7 cellular contexts compared by ENCODE assay signal in the genomic region with DNA sequence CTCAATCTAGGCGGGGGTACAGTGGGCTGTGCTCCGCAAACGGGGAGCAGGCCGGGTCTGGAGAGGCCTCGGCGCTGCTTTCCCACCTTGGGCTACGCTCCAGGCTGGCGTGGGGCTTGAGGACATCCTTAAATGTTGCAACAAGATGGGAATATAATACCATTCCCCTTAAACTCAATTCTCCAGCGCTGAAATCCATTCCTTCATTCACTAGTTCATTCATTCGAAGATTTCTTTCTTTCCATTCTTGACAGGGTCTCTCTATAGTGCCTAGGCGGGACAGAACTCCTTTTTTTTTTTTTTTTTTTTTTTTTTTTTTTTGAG. TPM values are rescaled to one million over a fixed set of nuclear protein-coding genes. Genes with fewer than 3 reads are reported as not detected.
DNase-seq lines count a peak whose midpoint lies in the region; ATAC-seq and TF ChIP-seq lines count a peak whose summit lies in the region.

No MANE protein-coding gene starts in this region.

- no peak for DNase-seq in HFF-Myc (ENCODE audit: extremely low read depth, low read depth)
- DNase-seq in activated CD8-positive, alpha-beta T cell treated with anti-CD3 and anti-CD28 coated beads, Interleukin-2, amount 10 ng/mL, durations not matched to agents 7 days and 5 days = no peak
- DNase-seq in iPS DF 6.9 (ENCODE audit: low read depth, low spot score) = no peak
- no peak for DNase-seq in mucosa of gallbladder (ENCODE audit: low spot score)

- TF ChIP-seq CTCF in HFF-Myc (IDR thresholded peaks at IDR 0.05; ENCODE audit: low read depth, low read length, missing control alignments) = no peak

- no peaks in the 10 kb centered on the region for H3K9me3 Mint-ChIP-seq in activated CD8-positive, alpha-beta T cell treated with anti-CD3 and anti-CD28 coated beads, Interleukin-2, amount 10 ng/mL, durations not matched to agents 7 days and 5 days (ENCODE audit: insufficient read depth)
- no peaks in the 10 kb centered on the region for H3K9me3 Mint-ChIP-seq in stimulated activated memory B cell treated with anti-CD40 and anti-IgM and Interleukin-4, amounts not matched to agents 10 μg/mL and 1 μg/mL and 100 μg/mL, for 72 hours

- CTCF ChIA-PET in activated CD8-positive, alpha-beta T cell treated with anti-CD3 and anti-CD28 coated beads, Interleukin-2, amount 10 ng/mL, durations not matched to agents 7 days and 5 days (lab: Charles Lee) = interaction anchor here (0.6 to 1.1 kb wide), 5 partner anchors 27 to 56 kb away, joined by 3 to 6 read pairs (median 3); partner anchors contain the start of gene KRTCAP2

- H3K27ac ChIP-seq in iPS DF 6.9 (ENCODE audit: low read length) = no peak overlapping the region

- WGBS in iPS DF 6.9 (ENCODE audit: insufficient coverage, insufficient read length) = no CpG with 5 or more reads among the region's 11 CpGs

- POLR2A ChIA-PET in activated CD8-positive, alpha-beta T cell treated with anti-CD3 and anti-CD28 coated beads, Interleukin-2, amount 10 ng/mL, durations not matched to agents 7 days and 5 days (lab: Charles Lee) = no interaction called here

- H3K27me3 ChIP-seq in iPS DF 6.9 (ENCODE audit: control insufficient read depth, insufficient read depth, low read length) = no peaks in the 10 kb centered on the region

- peaks cover 4% of the 10 kb centered on the region for H3K27me3 Mint-ChIP-seq in activated CD8-positive, alpha-beta T cell treated with anti-CD3 and anti-CD28 coated beads, Interleukin-2, amount 10 ng/mL, durations not matched to agents 7 days and 5 days (ENCODE audit: low read depth)
- H3K27me3 Mint-ChIP-seq in stimulated activated memory B cell treated with anti-CD40 and anti-IgM and Interleukin-4, amounts not matched to agents 10 μg/mL and 1 μg/mL and 100 μg/mL, for 72 hours = no peaks in the 10 kb centered on the region

- peaks cover 24% of the 10 kb centered on the region for H3K36me3 Mint-ChIP-seq in activated CD8-positive, alpha-beta T cell treated with anti-CD3 and anti-CD28 coated beads, Interleukin-2, amount 10 ng/mL, durations not matched to agents 7 days and 5 days (ENCODE audit: low read depth)
- H3K36me3 Mint-ChIP-seq in stimulated activated memory B cell treated with anti-CD40 and anti-IgM and Interleukin-4, amounts not matched to agents 10 μg/mL and 1 μg/mL and 100 μg/mL, for 72 hours = peaks cover 9% of the 10 kb centered on the region

- H3K4me3 Mint-ChIP-seq in activated CD8-positive, alpha-beta T cell treated with anti-CD3 and anti-CD28 coated beads, Interleukin-2, amount 10 ng/mL, durations not matched to agents 7 days and 5 days = peak overlapping the region; percentile 98
- H3K4me3 Mint-ChIP-seq in stimulated activated memory B cell treated with anti-CD40 and anti-IgM and Interleukin-4, amounts not matched to agents 10 μg/mL and 1 μg/mL and 100 μg/mL, for 72 hours = peak overlapping the region; percentile 92

- no peaks in the 10 kb centered on the region for H3K9me3 ChIP-seq in iPS DF 6.9 (ENCODE audit: control insufficient read depth, insufficient read depth, low read length)

- no peaks in the 10 kb centered on the region for H3K36me3 ChIP-seq in iPS DF 6.9 (ENCODE audit: control insufficient read depth, insufficient read depth, low read length)

- H3K4me1 ChIP-seq in iPS DF 6.9 (ENCODE audit: control insufficient read depth, insufficient read depth, low read length) = peaks cover 3% of the 10 kb centered on the region; the same call in 1 of the 2 replicates

- peaks cover 37% of the 10 kb centered on the region for H3K4me1 Mint-ChIP-seq in activated CD8-positive, alpha-beta T cell treated with anti-CD3 and anti-CD28 coated beads, Interleukin-2, amount 10 ng/mL, durations not matched to agents 7 days and 5 days (ENCODE audit: low read depth)
- H3K4me1 Mint-ChIP-seq in stimulated activated memory B cell treated with anti-CD40 and anti-IgM and Interleukin-4, amounts not matched to agents 10 μg/mL and 1 μg/mL and 100 μg/mL, for 72 hours = peaks cover 28% of the 10 kb centered on the region

- ATAC-seq in activated CD8-positive, alpha-beta T cell treated with anti-CD3 and anti-CD28 coated beads, Interleukin-2, amount 10 ng/mL, durations not matched to agents 7 days and 5 days = no peak
- ATAC-seq in stimulated activated memory B cell treated with anti-CD40 and anti-IgM and Interleukin-4, amounts not matched to agents 10 μg/mL and 1 μg/mL and 100 μg/mL, for 72 hours = no peak
- ATAC-seq in GM19324 (IDR thresholded peaks at IDR 0.05; ENCODE audit: low FRiP score, unreplicated experiment) = no peak
- no peak for ATAC-seq in GM19328 (IDR thresholded peaks at IDR 0.05; ENCODE audit: unreplicated experiment)

- H3K27ac Mint-ChIP-seq in activated CD8-positive, alpha-beta T cell treated with anti-CD3 and anti-CD28 coated beads, Interleukin-2, amount 10 ng/mL, durations not matched to agents 7 days and 5 days = peak overlapping the region; percentile 93
- H3K27ac Mint-ChIP-seq in stimulated activated memory B cell treated with anti-CD40 and anti-IgM and Interleukin-4, amounts not matched to agents 10 μg/mL and 1 μg/mL and 100 μg/mL, for 72 hours = peak overlapping the region; percentile 82

- peak overlapping the region; percentile 78 for H3K4me3 ChIP-seq in HFF-Myc (replicated peaks; ENCODE audit: low read depth, low read length)
- H3K4me3 ChIP-seq in iPS DF 6.9 (ENCODE audit: low read length) = peak overlapping the region; percentile 76; the same call in 1 of the 2 replicates

RNA-seq across cellular contexts. Expression of gene DPM3, which starts 0.3 kb away (rescaled TPM):
- total RNA-seq in activated CD8-positive, alpha-beta T cell treated with anti-CD3 and anti-CD28 coated beads, Interleukin-2, amount 10 ng/mL, durations not matched to agents 7 days and 5 days = 10 to 100 TPM; 53.2 to 57.7 TPM
- 130 TPM for total RNA-seq in mucosa of gallbladder

RNA-seq across cellular contexts. Expression of gene SLC50A1, which starts 4.9 kb away (rescaled TPM):
- 10 to 100 TPM; 37.5 to 38.9 TPM for total RNA-seq in activated CD8-positive, alpha-beta T cell treated with anti-CD3 and anti-CD28 coated beads, Interleukin-2, amount 10 ng/mL, durations not matched to agents 7 days and 5 days
- 54.7 TPM for total RNA-seq in mucosa of gallbladder

RNA-seq across cellular contexts. Expression of gene EFNA1, which starts 12.9 kb away (rescaled TPM):
- not detected for total RNA-seq in activated CD8-positive, alpha-beta T cell treated with anti-CD3 and anti-CD28 coated beads, Interleukin-2, amount 10 ng/mL, durations not matched to agents 7 days and 5 days
- 100.0 TPM for total RNA-seq in mucosa of gallbladder

RNA-seq across cellular contexts. Expression of gene KRTCAP2, which starts 32.5 kb away (rescaled TPM):
- 100 to 1,000 TPM; 170 to 190 TPM for total RNA-seq in activated CD8-positive, alpha-beta T cell treated with anti-CD3 and anti-CD28 coated beads, Interleukin-2, amount 10 ng/mL, durations not matched to agents 7 days and 5 days
- 158 TPM for total RNA-seq in mucosa of gallbladder

RNA-seq across cellular contexts. Expression of gene TRIM46, which starts 33.1 kb away (rescaled TPM):
- 10 to 100 TPM; 14.6 TPM for total RNA-seq in activated CD8-positive, alpha-beta T cell treated with anti-CD3 and anti-CD28 coated beads, Interleukin-2, amount 10 ng/mL, durations not matched to agents 7 days and 5 days
- 0.83 TPM for total RNA-seq in mucosa of gallbladder

Comparison
In these comparisons a context has a peak if more than half of its experiments do, and no peak if none do; other contexts are left out.
1. RNA of gene EFNA1, which starts 12.9 kb away (total RNA-seq): 100.0 TPM in mucosa of gallbladder (single experiment); not detected in activated CD8-positive, alpha-beta T cell treated with anti-CD3 and anti-CD28 coated beads, Interleukin-2, amount 10 ng/mL, durations not matched to agents 7 days and 5 days; every median in the first group is over 10 times any median in the second.